1 cellular context compared by ENCODE assay signal in genomic region chr1:145892486-145893087, GRCh38.
TF ChIP-seq lines count a peak whose summit lies in the region.

No MANE protein-coding gene starts in this region.

TF ChIP-seq in HepG2, 621 proteins besides CTCF, POLR2A, EP300 and RAD21:
- TF ChIP-seq ZNF720 (CRISPR knock-in tag; IDR thresholded peaks at IDR 0.05) (no peak), ZNF878 (CRISPR knock-in tag; IDR thresholded peaks at IDR 0.05) (0 out of 2 replicates have a peak, but pooled peaks have one; percentile 13), ZFP36L1 (CRISPR knock-in tag; IDR thresholded peaks at IDR 0.05) (no peak), ZNF263 (CRISPR knock-in tag; IDR thresholded peaks at IDR 0.05) (0 out of 2 replicates have a peak, but pooled peaks have one; percentile 15), MAFF (IDR thresholded peaks at IDR 0.05; ENCODE audit: low read depth, low read length) (no peak), KLF11 (CRISPR knock-in tag; IDR thresholded peaks at IDR 0.05) (no peak), ZBTB26 (CRISPR knock-in tag; IDR thresholded peaks at IDR 0.05; ENCODE audit: borderline replicate concordance) (no peak), ZNF790 (CRISPR knock-in tag; IDR thresholded peaks at IDR 0.05; ENCODE audit: borderline replicate concordance) (0 out of 2 replicates have a peak, but pooled peaks have one; percentile 33), JUND (CRISPR knock-in tag; IDR thresholded peaks at IDR 0.05) (no peak), PCBP2 (optimal IDR thresholded peaks at IDR 0.05; ENCODE audit: low read depth, low read length, poor library complexity, severe bottlenecking) (no peak), HNRNPUL1 (IDR thresholded peaks at IDR 0.05; ENCODE audit: low read depth, low read length) (no peak), ZNF343 (CRISPR knock-in tag; IDR thresholded peaks at IDR 0.05) (0 out of 2 replicates have a peak, but pooled peaks have one; percentile 20), POLR2G (IDR thresholded peaks at IDR 0.05; ENCODE audit: low read depth, low read length) (0 out of 2 replicates have a peak, but pooled peaks have one; percentile 6), ATF7-NPFF (CRISPR knock-in tag; IDR thresholded peaks at IDR 0.05; ENCODE audit: low read depth) (no peak), BRF2 (CRISPR knock-in tag; IDR thresholded peaks at IDR 0.05) (no peak), SMC3 (IDR thresholded peaks at IDR 0.05; ENCODE audit: low read length) (no peak), KDM1A (CRISPR knock-in tag; IDR thresholded peaks at IDR 0.05) (no peak), ATF1 (CRISPR knock-in tag; IDR thresholded peaks at IDR 0.05) (peak; percentile 8; the same call in 1 of the 2 replicates), KLF16 (CRISPR knock-in tag; IDR thresholded peaks at IDR 0.05) (no peak), SIX1 (CRISPR knock-in tag; IDR thresholded peaks at IDR 0.05; ENCODE audit: borderline replicate concordance) (no peak), GTF2F1 (IDR thresholded peaks at IDR 0.05; ENCODE audit: low read length) (no peak), GABPB1 (CRISPR knock-in tag; IDR thresholded peaks at IDR 0.05) (no peak)
- TF ChIP-seq, protein P1, sequence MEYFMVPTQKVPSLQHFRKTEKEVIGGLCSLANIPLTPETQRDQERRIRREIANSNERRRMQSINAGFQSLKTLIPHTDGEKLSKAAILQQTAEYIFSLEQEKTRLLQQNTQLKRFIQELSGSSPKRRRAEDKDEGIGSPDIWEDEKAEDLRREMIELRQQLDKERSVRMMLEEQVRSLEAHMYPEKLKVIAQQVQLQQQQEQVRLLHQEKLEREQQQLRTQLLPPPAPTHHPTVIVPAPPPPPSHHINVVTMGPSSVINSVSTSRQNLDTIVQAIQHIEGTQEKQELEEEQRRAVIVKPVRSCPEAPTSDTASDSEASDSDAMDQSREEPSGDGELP (IDR thresholded peaks at IDR 0.05; ENCODE audit: borderline replicate concordance, low read depth) = no peak
- TF ChIP-seq, protein P2, sequence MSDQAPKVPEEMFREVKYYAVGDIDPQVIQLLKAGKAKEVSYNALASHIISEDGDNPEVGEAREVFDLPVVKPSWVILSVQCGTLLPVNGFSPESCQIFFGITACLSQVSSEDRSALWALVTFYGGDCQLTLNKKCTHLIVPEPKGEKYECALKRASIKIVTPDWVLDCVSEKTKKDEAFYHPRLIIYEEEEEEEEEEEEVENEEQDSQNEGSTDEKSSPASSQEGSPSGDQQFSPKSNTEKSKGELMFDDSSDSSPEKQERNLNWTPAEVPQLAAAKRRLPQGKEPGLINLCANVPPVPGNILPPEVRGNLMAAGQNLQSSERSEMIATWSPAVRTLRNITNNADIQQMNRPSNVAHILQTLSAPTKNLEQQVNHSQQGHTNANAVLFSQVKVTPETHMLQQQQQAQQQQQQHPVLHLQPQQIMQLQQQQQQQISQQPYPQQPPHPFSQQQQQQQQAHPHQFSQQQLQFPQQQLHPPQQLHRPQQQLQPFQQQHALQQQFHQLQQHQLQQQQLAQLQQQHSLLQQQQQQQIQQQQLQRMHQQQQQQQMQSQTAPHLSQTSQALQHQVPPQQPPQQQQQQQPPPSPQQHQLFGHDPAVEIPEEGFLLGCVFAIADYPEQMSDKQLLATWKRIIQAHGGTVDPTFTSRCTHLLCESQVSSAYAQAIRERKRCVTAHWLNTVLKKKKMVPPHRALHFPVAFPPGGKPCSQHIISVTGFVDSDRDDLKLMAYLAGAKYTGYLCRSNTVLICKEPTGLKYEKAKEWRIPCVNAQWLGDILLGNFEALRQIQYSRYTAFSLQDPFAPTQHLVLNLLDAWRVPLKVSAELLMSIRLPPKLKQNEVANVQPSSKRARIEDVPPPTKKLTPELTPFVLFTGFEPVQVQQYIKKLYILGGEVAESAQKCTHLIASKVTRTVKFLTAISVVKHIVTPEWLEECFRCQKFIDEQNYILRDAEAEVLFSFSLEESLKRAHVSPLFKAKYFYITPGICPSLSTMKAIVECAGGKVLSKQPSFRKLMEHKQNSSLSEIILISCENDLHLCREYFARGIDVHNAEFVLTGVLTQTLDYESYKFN (CRISPR knock-in tag; conservative IDR thresholded peaks at IDR 0.05) = no peak
- TF ChIP-seq, protein P3, sequence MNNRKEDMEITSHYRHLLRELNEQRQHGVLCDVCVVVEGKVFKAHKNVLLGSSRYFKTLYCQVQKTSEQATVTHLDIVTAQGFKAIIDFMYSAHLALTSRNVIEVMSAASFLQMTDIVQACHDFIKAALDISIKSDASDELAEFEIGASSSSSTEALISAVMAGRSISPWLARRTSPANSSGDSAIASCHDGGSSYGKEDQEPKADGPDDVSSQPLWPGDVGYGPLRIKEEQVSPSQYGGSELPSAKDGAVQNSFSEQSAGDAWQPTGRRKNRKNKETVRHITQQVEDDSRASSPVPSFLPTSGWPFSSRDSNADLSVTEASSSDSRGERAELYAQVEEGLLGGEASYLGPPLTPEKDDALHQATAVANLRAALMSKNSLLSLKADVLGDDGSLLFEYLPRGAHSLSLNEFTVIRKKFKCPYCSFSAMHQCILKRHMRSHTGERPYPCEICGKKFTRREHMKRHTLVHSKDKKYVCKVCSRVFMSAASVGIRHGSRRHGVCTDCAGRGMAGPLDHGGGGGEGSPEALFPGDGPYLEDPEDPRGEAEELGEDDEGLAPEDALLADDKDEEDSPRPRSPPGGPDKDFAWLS (CRISPR knock-in tag; IDR thresholded peaks at IDR 0.05; ENCODE audit: borderline replicate concordance) = 0 out of 2 replicates have a peak, but pooled peaks have one; percentile 28
